Comparison of ENCODE assay signal across 15 cellular contexts in the genomic region with DNA sequence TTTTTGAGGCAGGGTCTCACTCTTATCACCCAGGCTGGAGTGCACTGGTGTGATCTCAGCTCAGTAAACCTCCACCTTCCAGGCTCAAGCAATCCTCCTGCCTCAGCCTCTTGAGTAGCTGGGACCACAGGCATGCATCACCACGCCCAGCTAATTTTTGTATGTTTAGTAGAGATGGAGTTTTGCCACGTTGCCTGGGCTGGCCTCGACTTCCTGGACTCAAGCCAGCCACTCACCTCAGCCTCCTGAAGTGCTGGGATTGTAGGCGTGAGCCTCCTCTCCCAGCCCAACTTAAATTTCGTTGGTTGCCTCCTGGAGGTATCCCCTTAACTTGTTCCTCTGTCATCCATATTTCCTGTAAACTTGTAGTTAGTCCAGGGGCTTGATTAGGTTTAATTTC. TPM values are rescaled to one million over a fixed set of nuclear protein-coding genes. Genes with fewer than 3 reads are reported as not detected.
A peak's percentile ranks its signal among the peaks of the same experiment; 100 is the strongest.
DNase-seq lines count a peak whose midpoint lies in the region; TF ChIP-seq lines count a peak whose summit lies in the region.
"Had no signal": no experiment of that assay in that cellular context is flagged by ENCODE, and none has a peak within 500 bp of the region (broad histone marks: within the 10 kb centered on the region; RNA-seq: fewer than 3 reads in every experiment).

No MANE protein-coding gene starts in this region.

- H3K4me3 Mint-ChIP-seq in Calu3 (ENCODE audit: low read depth, unreplicated experiment), result no peak overlapping the region
- no peak overlapping the region for H3K4me3 Mint-ChIP-seq in CD14-positive monocyte
- no peak overlapping the region for H3K4me3 Mint-ChIP-seq in endothelial cell (ENCODE audit: unreplicated experiment)

- WGBS in ovary, 3 donors, result 50 to 57% (median 56%) methylated on average over 5 of the region's 5 CpGs

- no peak for TF ChIP-seq EP300 in ovary (IDR thresholded peaks at IDR 0.05)

- no peak for TF ChIP-seq CTCF in Calu3 (IDR thresholded peaks at IDR 0.05; ENCODE audit: unreplicated experiment)
- TF ChIP-seq CTCF in fibroblast of the aortic adventitia (IDR thresholded peaks at IDR 0.05; ENCODE audit: insufficient read depth, low read length), result no peak
- no peak for TF ChIP-seq CTCF in CD14-positive monocyte (IDR thresholded peaks at IDR 0.05)
- TF ChIP-seq CTCF in endothelial cell (IDR thresholded peaks at IDR 0.05; ENCODE audit: unreplicated experiment), result no peak
- no peak for TF ChIP-seq CTCF in ovary (IDR thresholded peaks at IDR 0.05)

- intact Hi-C loops in Calu3 (cut with micrococcal nuclease; ENCODE audit: unreplicated experiment), result no loop called here
- intact Hi-C loops in CD14-positive monocyte (cut with micrococcal nuclease), result no loop called here
- intact Hi-C loops in ovary (cut with DNase I), result no loop called here

- H3K27me3 Mint-ChIP-seq in Calu3 (ENCODE audit: unreplicated experiment) (no peaks in the 10 kb centered on the region), CD14-positive monocyte (ENCODE audit: low read depth in 3 of 3) (no peaks in the 10 kb centered on the region), endothelial cell (ENCODE audit: unreplicated experiment) (no peaks in the 10 kb centered on the region)

- H3K4me3 ChIP-seq in fibroblast of the aortic adventitia (ENCODE audit: low read depth, low read length) (no peak overlapping the region), ovary (no peak overlapping the region)
- H3K4me3 ChIP-seq: gastrocnemius medialis, mucosa of descending colon, pancreas, skin epidermis had no signal

- H3K9me3 Mint-ChIP-seq in Calu3 (ENCODE audit: low read depth, unreplicated experiment), result no peaks in the 10 kb centered on the region
- H3K9me3 Mint-ChIP-seq in CD14-positive monocyte, result no peaks in the 10 kb centered on the region
- no peaks in the 10 kb centered on the region for H3K9me3 Mint-ChIP-seq in endothelial cell (ENCODE audit: unreplicated experiment)

- peaks cover 44% of the 10 kb centered on the region for H3K36me3 Mint-ChIP-seq in Calu3 (ENCODE audit: insufficient read depth, unreplicated experiment)
- H3K36me3 Mint-ChIP-seq in CD14-positive monocyte, result peaks cover 84 to 100% of the 10 kb centered on the region in 2 donors
- H3K36me3 Mint-ChIP-seq in endothelial cell (ENCODE audit: low read depth, unreplicated experiment), result peaks cover 35% of the 10 kb centered on the region

- H3K4me1 ChIP-seq in ovary (ENCODE audit: insufficient read depth), result no peaks in the 10 kb centered on the region
- H3K4me1 ChIP-seq: BE2C had no signal

- no peak overlapping the region for H3K27ac ChIP-seq in ovary
- H3K27ac ChIP-seq: gastrocnemius medialis, pancreas, skin epidermis had no signal

- no peaks in the 10 kb centered on the region for H3K9me3 ChIP-seq in ovary
- H3K9me3 ChIP-seq: BE2C, gastrocnemius medialis, mucosa of descending colon, pancreas had no signal

- H3K27me3 ChIP-seq in ovary, result no peaks in the 10 kb centered on the region
- H3K27me3 ChIP-seq: BE2C, gastrocnemius medialis, pancreas had no signal

- H3K36me3 ChIP-seq in ovary, result no peaks in the 10 kb centered on the region

- H3K4me1 Mint-ChIP-seq in Calu3 (ENCODE audit: low read depth, unreplicated experiment) (peaks cover 8% of the 10 kb centered on the region), CD14-positive monocyte (no peaks in the 10 kb centered on the region), endothelial cell (ENCODE audit: unreplicated experiment) (no peaks in the 10 kb centered on the region)

- no peak for TF ChIP-seq POLR2A in ovary (IDR thresholded peaks at IDR 0.05)

- BruUV-seq in Calu3 (replicated peaks; lab: Mats Ljungman, UMichigan), result no TSS peak

- peak; percentile 60 for DNase-seq in A172 (ENCODE audit: low spot score)
- DNase-seq in Calu3, result peak; percentile 43
- peak; percentile 78 for DNase-seq in NCI-H226
- peak; percentile 18 for DNase-seq in fibroblast of the aortic adventitia (ENCODE audit: low read depth)
- DNase-seq in 8988T, result no peak
- no peak for DNase-seq in CD14-positive monocyte (ENCODE audit: low spot score)
- no peak for DNase-seq in endothelial cell (ENCODE audit: low spot score)
- no peak for DNase-seq in ovary
- DNase-seq: activated gamma-delta T cell treated with Interleukin-2 at 50 U/mL for 16 hours, BE2C, gastrocnemius medialis, mucosa of descending colon, NCI-H446 had no signal

- no peak overlapping the region for H3K27ac Mint-ChIP-seq in Calu3 (ENCODE audit: unreplicated experiment)
- H3K27ac Mint-ChIP-seq in CD14-positive monocyte, result peak overlapping the region in 1 of 7 donors; percentile 8
- H3K27ac Mint-ChIP-seq in endothelial cell (ENCODE audit: unreplicated experiment), result no peak overlapping the region

- CTCF ChIA-PET in Calu3 (lab: Charles Lee), result no interaction called here

RNA-seq across cellular contexts. Expression of a gene that starts 47.2 kb away (rescaled TPM):
- total RNA-seq in A172 (2014; rRNA removed; shearing (Covaris generic)), result 15.3 and 23.1 TPM in 2 replicates
- 34.0 and 41.1 TPM in 2 replicates for total RNA-seq in Calu3 (2022)
- total RNA-seq in fibroblast of the aortic adventitia (ENCODE audit: low replicate concordance), result 11.6 and 104 TPM in 2 replicates
- 10 to 100 TPM; 74.3 to 94.4 TPM for polyA plus RNA-seq in CD14-positive monocyte
- total RNA-seq in endothelial cell (ENCODE audit: unreplicated experiment), result 15.9 TPM
- 10 to 100 TPM; 23.3 to 40.4 (median 26.8) TPM for total RNA-seq in ovary
- polyA plus RNA-seq in ovary, result 10 to 100 TPM; 17.0 to 40.4 TPM

RNA-seq across cellular contexts. Expression of a gene that starts 47.3 kb away (rescaled TPM):
- total RNA-seq in A172 (2014; rRNA removed; shearing (Covaris generic)), result 376 and 403 TPM in 2 replicates
- total RNA-seq in Calu3 (2022), result 215 and 217 TPM in 2 replicates
- 118 and 120 TPM in 2 replicates for total RNA-seq in fibroblast of the aortic adventitia (ENCODE audit: low replicate concordance)
- 100 to 1,000 TPM; 490 to 510 TPM for polyA plus RNA-seq in CD14-positive monocyte
- 198 TPM for total RNA-seq in endothelial cell (ENCODE audit: unreplicated experiment)
- total RNA-seq in ovary, result 10 to 100 TPM; 42.8 to 96.8 (median 74.6) TPM
- 10 to 100 TPM; 65.0 to 77.6 TPM for polyA plus RNA-seq in ovary

RNA-seq across cellular contexts. Expression of a gene that starts 55.4 kb away (rescaled TPM):
- total RNA-seq in A172 (2014; rRNA removed; shearing (Covaris generic)), result 81.3 and 99.7 TPM in 2 replicates
- total RNA-seq in Calu3 (2022), result 24.3 and 36.3 TPM in 2 replicates
- total RNA-seq in fibroblast of the aortic adventitia (ENCODE audit: low replicate concordance), result 2.6 and 17.5 TPM in 2 replicates
- polyA plus RNA-seq in CD14-positive monocyte, result 10 to 100 TPM; 21.5 to 25.5 TPM
- 6.4 TPM for total RNA-seq in endothelial cell (ENCODE audit: unreplicated experiment)
- 1 to 10 TPM; 3.2 to 9.8 (median 6.2) TPM for total RNA-seq in ovary
- polyA plus RNA-seq in ovary, result 1 to 10 TPM in 1 of 2 donors, under 1 TPM in 1; 0.30 to 6.0 TPM

Comparison
In these comparisons a context has a peak if more than half of its experiments do, and no peak if none do; other contexts are left out.
1. DNase-seq: peak in A172 (single experiment), Calu3 (single experiment), NCI-H226 (single experiment) and fibroblast of the aortic adventitia (single experiment); none in 8988T (single experiment), CD14-positive monocyte (single experiment), endothelial cell (single experiment) and ovary (0 of 5).